1 cellular context compared by ENCODE assay signal in genomic region chr14:66918527-66918926, GRCh38.
TF ChIP-seq lines count a peak whose summit lies in the region.

No MANE protein-coding gene starts in this region.

TF ChIP-seq in HepG2, 621 proteins besides CTCF, POLR2A, EP300 and RAD21 (continued from another document and continues in another):
- no peak for TF ChIP-seq ZNF407 (CRISPR knock-in tag; IDR thresholded peaks at IDR 0.05; ENCODE audit: not compliant biosample characterization)
- no peak for TF ChIP-seq HHEX (CRISPR knock-in tag; IDR thresholded peaks at IDR 0.05)
- no peak for TF ChIP-seq CERS6 (CRISPR knock-in tag; IDR thresholded peaks at IDR 0.05)
- no peak for TF ChIP-seq ZNF580 (CRISPR knock-in tag; IDR thresholded peaks at IDR 0.05; ENCODE audit: borderline replicate concordance, low read depth)
- no peak for TF ChIP-seq SP140L (CRISPR knock-in tag; IDR thresholded peaks at IDR 0.05; ENCODE audit: borderline replicate concordance)
- no peak for TF ChIP-seq ADNP (CRISPR knock-in tag; IDR thresholded peaks at IDR 0.05)
- no peak for TF ChIP-seq ARHGAP35 (CRISPR knock-in tag; IDR thresholded peaks at IDR 0.05; ENCODE audit: borderline replicate concordance)
- TF ChIP-seq GATAD2A (CRISPR knock-in tag; IDR thresholded peaks at IDR 0.05) = peak; percentile 53
- no peak for TF ChIP-seq DRAP1 (CRISPR knock-in tag; IDR thresholded peaks at IDR 0.05)
- no peak for TF ChIP-seq NFE2L2 (IDR thresholded peaks at IDR 0.05; ENCODE audit: low read length)
- TF ChIP-seq FOXJ3 (CRISPR knock-in tag; IDR thresholded peaks at IDR 0.05; ENCODE audit: borderline replicate concordance) = 0 out of 2 replicates have a peak, but pooled peaks have one; percentile 40
- no peak for TF ChIP-seq TRIM24 (CRISPR knock-in tag; IDR thresholded peaks at IDR 0.05)
- TF ChIP-seq BRCA1 (CRISPR knock-in tag; IDR thresholded peaks at IDR 0.05) = no peak
- no peak for TF ChIP-seq MAFK (conservative IDR thresholded peaks at IDR 0.05 in 1 of 2, IDR thresholded peaks at IDR 0.05 in 1 of 2; ENCODE audit: low read length in 2 of 2)
- TF ChIP-seq YEATS4 (CRISPR knock-in tag; IDR thresholded peaks at IDR 0.05; ENCODE audit: borderline replicate concordance) = no peak
- TF ChIP-seq NR3C1 (CRISPR knock-in tag; IDR thresholded peaks at IDR 0.05) = no peak
- TF ChIP-seq CEBPB (IDR thresholded peaks at IDR 0.05; ENCODE audit: borderline replicate concordance, low read depth, low read length) = no peak
- no peak for TF ChIP-seq TRIM22 (IDR thresholded peaks at IDR 0.05)
- no peak for TF ChIP-seq MLLT10 (CRISPR knock-in tag; IDR thresholded peaks at IDR 0.05)
- no peak for TF ChIP-seq ZNF121 (CRISPR knock-in tag; IDR thresholded peaks at IDR 0.05)
- TF ChIP-seq RARA (CRISPR knock-in tag; IDR thresholded peaks at IDR 0.05) = peak; percentile 75
- no peak for TF ChIP-seq SNAPC4 (CRISPR knock-in tag; IDR thresholded peaks at IDR 0.05)
- TF ChIP-seq ZFP36L2 (CRISPR knock-in tag; IDR thresholded peaks at IDR 0.05) = no peak
- TF ChIP-seq KLF13 (CRISPR knock-in tag; IDR thresholded peaks at IDR 0.05) = no peak
- no peak for TF ChIP-seq SPEN (CRISPR knock-in tag; IDR thresholded peaks at IDR 0.05; ENCODE audit: low read depth)
- TF ChIP-seq ATF7 (IDR thresholded peaks at IDR 0.05) = no peak
- TF ChIP-seq ATF7 (CRISPR knock-in tag; IDR thresholded peaks at IDR 0.05) = no peak
- TF ChIP-seq NFATC3 (CRISPR knock-in tag; IDR thresholded peaks at IDR 0.05) = no peak
- TF ChIP-seq RNF2 (conservative IDR thresholded peaks at IDR 0.05; ENCODE audit: low read depth) = no peak
- TF ChIP-seq ZNF710 (CRISPR knock-in tag; IDR thresholded peaks at IDR 0.05; ENCODE audit: borderline replicate concordance) = no peak
- TF ChIP-seq TOPORS (CRISPR knock-in tag; IDR thresholded peaks at IDR 0.05) = no peak
- no peak for TF ChIP-seq THAP8 (CRISPR knock-in tag; IDR thresholded peaks at IDR 0.05; ENCODE audit: borderline replicate concordance)
- TF ChIP-seq RFXAP (CRISPR knock-in tag; IDR thresholded peaks at IDR 0.05; ENCODE audit: borderline replicate concordance) = no peak
- TF ChIP-seq ZNF503 (CRISPR knock-in tag; IDR thresholded peaks at IDR 0.05) = no peak
- no peak for TF ChIP-seq ZFAT (CRISPR knock-in tag; conservative IDR thresholded peaks at IDR 0.05)
- TF ChIP-seq SCMH1 (CRISPR knock-in tag; IDR thresholded peaks at IDR 0.05; ENCODE audit: borderline replicate concordance) = no peak
- 0 out of 2 replicates have a peak, but pooled peaks have one; percentile 29 for TF ChIP-seq CEBPG (CRISPR knock-in tag; IDR thresholded peaks at IDR 0.05)
